In the genomic region with DNA sequence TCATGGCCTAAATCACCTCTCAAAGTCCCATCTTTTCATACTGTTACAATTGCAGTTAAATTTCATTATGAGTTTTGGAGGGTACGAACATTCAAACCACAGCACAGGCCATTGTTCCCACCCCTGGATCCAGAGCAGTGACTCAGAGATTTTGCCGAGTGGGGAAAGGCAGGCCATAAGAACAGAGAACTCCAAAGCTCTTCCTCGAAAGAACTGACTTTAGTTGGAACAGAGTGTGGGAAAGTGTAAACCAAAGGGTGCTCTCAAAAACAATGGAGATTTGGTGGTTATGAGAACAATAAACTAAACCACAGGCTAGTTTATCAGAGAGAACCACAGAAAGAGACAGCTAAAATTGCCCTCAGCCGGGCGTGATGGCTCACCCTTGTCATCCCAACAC, we compare ENCODE assay signal across 2 cellular contexts.
TF ChIP-seq lines count a peak whose summit lies in the region.

No MANE protein-coding gene starts in this region.

TF ChIP-seq in GM23338, 12 proteins besides CTCF, POLR2A, EP300 and RAD21 (continues in another document):
- TF ChIP-seq, protein P1, sequence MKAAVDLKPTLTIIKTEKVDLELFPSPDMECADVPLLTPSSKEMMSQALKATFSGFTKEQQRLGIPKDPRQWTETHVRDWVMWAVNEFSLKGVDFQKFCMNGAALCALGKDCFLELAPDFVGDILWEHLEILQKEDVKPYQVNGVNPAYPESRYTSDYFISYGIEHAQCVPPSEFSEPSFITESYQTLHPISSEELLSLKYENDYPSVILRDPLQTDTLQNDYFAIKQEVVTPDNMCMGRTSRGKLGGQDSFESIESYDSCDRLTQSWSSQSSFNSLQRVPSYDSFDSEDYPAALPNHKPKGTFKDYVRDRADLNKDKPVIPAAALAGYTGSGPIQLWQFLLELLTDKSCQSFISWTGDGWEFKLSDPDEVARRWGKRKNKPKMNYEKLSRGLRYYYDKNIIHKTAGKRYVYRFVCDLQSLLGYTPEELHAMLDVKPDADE (IDR thresholded peaks at IDR 0.05): no peak
- TF ChIP-seq ZNF114 (CRISPR knock-in tag; IDR thresholded peaks at IDR 0.05) (no peak), STAT1 (IDR thresholded peaks at IDR 0.05; ENCODE audit: unreplicated experiment) (no peak), POLR2AphosphoS5 (IDR thresholded peaks at IDR 0.05; ENCODE audit: low read depth) (no peak), CREB1 (CRISPR knock-in tag; IDR thresholded peaks at IDR 0.05; ENCODE audit: low read depth) (no peak), NANOG (IDR thresholded peaks at IDR 0.05; ENCODE audit: borderline replicate concordance) (no peak), EZH2 (IDR thresholded peaks at IDR 0.05; ENCODE audit: low read depth, unreplicated experiment) (no peak), ZNF331 (CRISPR knock-in tag; IDR thresholded peaks at IDR 0.05; ENCODE audit: low read depth) (no peak)
- TF ChIP-seq, protein P2, sequence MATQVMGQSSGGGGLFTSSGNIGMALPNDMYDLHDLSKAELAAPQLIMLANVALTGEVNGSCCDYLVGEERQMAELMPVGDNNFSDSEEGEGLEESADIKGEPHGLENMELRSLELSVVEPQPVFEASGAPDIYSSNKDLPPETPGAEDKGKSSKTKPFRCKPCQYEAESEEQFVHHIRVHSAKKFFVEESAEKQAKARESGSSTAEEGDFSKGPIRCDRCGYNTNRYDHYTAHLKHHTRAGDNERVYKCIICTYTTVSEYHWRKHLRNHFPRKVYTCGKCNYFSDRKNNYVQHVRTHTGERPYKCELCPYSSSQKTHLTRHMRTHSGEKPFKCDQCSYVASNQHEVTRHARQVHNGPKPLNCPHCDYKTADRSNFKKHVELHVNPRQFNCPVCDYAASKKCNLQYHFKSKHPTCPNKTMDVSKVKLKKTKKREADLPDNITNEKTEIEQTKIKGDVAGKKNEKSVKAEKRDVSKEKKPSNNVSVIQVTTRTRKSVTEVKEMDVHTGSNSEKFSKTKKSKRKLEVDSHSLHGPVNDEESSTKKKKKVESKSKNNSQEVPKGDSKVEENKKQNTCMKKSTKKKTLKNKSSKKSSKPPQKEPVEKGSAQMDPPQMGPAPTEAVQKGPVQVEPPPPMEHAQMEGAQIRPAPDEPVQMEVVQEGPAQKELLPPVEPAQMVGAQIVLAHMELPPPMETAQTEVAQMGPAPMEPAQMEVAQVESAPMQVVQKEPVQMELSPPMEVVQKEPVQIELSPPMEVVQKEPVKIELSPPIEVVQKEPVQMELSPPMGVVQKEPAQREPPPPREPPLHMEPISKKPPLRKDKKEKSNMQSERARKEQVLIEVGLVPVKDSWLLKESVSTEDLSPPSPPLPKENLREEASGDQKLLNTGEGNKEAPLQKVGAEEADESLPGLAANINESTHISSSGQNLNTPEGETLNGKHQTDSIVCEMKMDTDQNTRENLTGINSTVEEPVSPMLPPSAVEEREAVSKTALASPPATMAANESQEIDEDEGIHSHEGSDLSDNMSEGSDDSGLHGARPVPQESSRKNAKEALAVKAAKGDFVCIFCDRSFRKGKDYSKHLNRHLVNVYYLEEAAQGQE (IDR thresholded peaks at IDR 0.05; ENCODE audit: unreplicated experiment): no peak
- TF ChIP-seq, protein P3, sequence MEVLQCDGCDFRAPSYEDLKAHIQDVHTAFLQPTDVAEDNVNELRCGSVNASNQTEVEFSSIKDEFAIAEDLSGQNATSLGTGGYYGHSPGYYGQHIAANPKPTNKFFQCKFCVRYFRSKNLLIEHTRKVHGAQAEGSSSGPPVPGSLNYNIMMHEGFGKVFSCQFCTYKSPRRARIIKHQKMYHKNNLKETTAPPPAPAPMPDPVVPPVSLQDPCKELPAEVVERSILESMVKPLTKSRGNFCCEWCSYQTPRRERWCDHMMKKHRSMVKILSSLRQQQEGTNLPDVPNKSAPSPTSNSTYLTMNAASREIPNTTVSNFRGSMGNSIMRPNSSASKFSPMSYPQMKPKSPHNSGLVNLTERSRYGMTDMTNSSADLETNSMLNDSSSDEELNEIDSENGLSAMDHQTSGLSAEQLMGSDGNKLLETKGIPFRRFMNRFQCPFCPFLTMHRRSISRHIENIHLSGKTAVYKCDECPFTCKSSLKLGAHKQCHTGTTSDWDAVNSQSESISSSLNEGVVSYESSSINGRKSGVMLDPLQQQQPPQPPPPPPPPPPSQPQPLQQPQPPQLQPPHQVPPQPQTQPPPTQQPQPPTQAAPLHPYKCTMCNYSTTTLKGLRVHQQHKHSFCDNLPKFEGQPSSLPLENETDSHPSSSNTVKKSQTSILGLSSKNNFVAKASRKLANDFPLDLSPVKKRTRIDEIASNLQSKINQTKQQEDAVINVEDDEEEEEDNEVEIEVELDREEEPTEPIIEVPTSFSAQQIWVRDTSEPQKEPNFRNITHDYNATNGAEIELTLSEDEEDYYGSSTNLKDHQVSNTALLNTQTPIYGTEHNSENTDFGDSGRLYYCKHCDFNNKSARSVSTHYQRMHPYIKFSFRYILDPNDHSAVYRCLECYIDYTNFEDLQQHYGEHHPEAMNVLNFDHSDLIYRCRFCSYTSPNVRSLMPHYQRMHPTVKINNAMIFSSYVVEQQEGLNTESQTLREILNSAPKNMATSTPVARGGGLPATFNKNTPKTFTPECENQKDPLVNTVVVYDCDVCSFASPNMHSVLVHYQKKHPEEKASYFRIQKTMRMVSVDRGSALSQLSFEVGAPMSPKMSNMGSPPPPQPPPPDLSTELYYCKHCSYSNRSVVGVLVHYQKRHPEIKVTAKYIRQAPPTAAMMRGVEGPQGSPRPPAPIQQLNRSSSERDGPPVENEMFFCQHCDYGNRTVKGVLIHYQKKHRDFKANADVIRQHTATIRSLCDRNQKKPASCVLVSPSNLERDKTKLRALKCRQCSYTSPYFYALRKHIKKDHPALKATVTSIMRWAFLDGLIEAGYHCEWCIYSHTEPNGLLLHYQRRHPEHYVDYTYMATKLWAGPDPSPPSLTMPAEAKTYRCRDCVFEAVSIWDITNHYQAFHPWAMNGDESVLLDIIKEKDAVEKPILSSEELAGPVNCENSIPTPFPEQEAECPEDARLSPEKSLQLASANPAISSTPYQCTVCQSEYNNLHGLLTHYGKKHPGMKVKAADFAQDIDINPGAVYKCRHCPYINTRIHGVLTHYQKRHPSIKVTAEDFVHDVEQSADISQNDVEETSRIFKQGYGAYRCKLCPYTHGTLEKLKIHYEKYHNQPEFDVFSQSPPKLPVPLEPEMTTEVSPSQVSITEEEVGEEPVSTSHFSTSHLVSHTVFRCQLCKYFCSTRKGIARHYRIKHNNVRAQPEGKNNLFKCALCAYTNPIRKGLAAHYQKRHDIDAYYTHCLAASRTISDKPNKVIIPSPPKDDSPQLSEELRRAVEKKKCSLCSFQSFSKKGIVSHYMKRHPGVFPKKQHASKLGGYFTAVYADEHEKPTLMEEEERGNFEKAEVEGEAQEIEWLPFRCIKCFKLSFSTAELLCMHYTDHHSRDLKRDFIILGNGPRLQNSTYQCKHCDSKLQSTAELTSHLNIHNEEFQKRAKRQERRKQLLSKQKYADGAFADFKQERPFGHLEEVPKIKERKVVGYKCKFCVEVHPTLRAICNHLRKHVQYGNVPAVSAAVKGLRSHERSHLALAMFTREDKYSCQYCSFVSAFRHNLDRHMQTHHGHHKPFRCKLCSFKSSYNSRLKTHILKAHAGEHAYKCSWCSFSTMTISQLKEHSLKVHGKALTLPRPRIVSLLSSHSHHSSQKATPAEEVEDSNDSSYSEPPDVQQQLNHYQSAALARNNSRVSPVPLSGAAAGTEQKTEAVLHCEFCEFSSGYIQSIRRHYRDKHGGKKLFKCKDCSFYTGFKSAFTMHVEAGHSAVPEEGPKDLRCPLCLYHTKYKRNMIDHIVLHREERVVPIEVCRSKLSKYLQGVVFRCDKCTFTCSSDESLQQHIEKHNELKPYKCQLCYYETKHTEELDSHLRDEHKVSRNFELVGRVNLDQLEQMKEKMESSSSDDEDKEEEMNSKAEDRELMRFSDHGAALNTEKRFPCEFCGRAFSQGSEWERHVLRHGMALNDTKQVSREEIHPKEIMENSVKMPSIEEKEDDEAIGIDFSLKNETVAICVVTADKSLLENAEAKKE (CRISPR knock-in tag; IDR thresholded peaks at IDR 0.05): no peak

TF ChIP-seq in HepG2, 621 proteins besides CTCF, POLR2A, EP300 and RAD21:
- no peak for TF ChIP-seq ZNF629 (CRISPR knock-in tag; conservative IDR thresholded peaks at IDR 0.05)
- no peak for TF ChIP-seq ZNF430 (CRISPR knock-in tag; IDR thresholded peaks at IDR 0.05)
- no peak for TF ChIP-seq TP53 (CRISPR knock-in tag; conservative IDR thresholded peaks at IDR 0.05)
- TF ChIP-seq, protein P4, sequence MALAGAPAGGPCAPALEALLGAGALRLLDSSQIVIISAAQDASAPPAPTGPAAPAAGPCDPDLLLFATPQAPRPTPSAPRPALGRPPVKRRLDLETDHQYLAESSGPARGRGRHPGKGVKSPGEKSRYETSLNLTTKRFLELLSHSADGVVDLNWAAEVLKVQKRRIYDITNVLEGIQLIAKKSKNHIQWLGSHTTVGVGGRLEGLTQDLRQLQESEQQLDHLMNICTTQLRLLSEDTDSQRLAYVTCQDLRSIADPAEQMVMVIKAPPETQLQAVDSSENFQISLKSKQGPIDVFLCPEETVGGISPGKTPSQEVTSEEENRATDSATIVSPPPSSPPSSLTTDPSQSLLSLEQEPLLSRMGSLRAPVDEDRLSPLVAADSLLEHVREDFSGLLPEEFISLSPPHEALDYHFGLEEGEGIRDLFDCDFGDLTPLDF (CRISPR knock-in tag; IDR thresholded peaks at IDR 0.05): no peak
- TF ChIP-seq CREB1 (IDR thresholded peaks at IDR 0.05): no peak
- no peak for TF ChIP-seq CREB1 (CRISPR knock-in tag; IDR thresholded peaks at IDR 0.05)
- TF ChIP-seq SIX4 (CRISPR knock-in tag; IDR thresholded peaks at IDR 0.05): no peak
- TF ChIP-seq SP1 (IDR thresholded peaks at IDR 0.05): no peak
- no peak for TF ChIP-seq SP1 (CRISPR knock-in tag; IDR thresholded peaks at IDR 0.05)
- no peak for TF ChIP-seq LCORL (IDR thresholded peaks at IDR 0.05)
- no peak for TF ChIP-seq LCORL (CRISPR knock-in tag; IDR thresholded peaks at IDR 0.05)
